Comparison of ENCODE assay signal across 2 cellular contexts in genomic region chr5:172276214-172276613, GRCh38.
TF ChIP-seq lines count a peak whose summit lies in the region.

No MANE protein-coding gene starts in this region.

TF ChIP-seq in H1, 55 proteins besides CTCF, POLR2A, EP300 and RAD21 (continued from another document):
- TF ChIP-seq ZNF274 (IDR thresholded peaks at IDR 0.05; ENCODE audit: borderline replicate concordance, extremely low read depth, low read length) (no peak), EZH2 (IDR thresholded peaks at IDR 0.05; ENCODE audit: low read depth, low read length, severe bottlenecking) (no peak), RBBP5 (IDR thresholded peaks at IDR 0.05; ENCODE audit: borderline replicate concordance, low read depth, low read length) (no peak), NRF1 (IDR thresholded peaks at IDR 0.05; ENCODE audit: low read depth, low read length) (no peak), CTBP2 (IDR thresholded peaks at IDR 0.05; ENCODE audit: borderline replicate concordance, insufficient read depth, insufficient read length, low read length) (no peak), BRCA1 (IDR thresholded peaks at IDR 0.05; ENCODE audit: low read depth, low read length) (no peak), CBX8 (IDR thresholded peaks at IDR 0.05; ENCODE audit: borderline replicate concordance, low read depth, low read length) (no peak), SP1 (IDR thresholded peaks at IDR 0.05; ENCODE audit: low read depth, low read length) (no peak), TBP (IDR thresholded peaks at IDR 0.05; ENCODE audit: low read depth, low read length) (no peak), EGR1 (IDR thresholded peaks at IDR 0.05; ENCODE audit: borderline replicate concordance, low read depth, low read length) (no peak), CBX5 (IDR thresholded peaks at IDR 0.05; ENCODE audit: low read depth, low read length) (no peak), FOSL1 (IDR thresholded peaks at IDR 0.05; ENCODE audit: insufficient read depth, low read depth, low read length) (no peak)

TF ChIP-seq in HEK293T, 16 proteins besides CTCF, POLR2A, EP300 and RAD21 (continued from another document):
- TF ChIP-seq FOXM1 (IDR thresholded peaks at IDR 0.05; ENCODE audit: borderline replicate concordance) = no peak
- TF ChIP-seq HDGF (IDR thresholded peaks at IDR 0.05; ENCODE audit: borderline replicate concordance) = no peak
